ENCODE assay signal across 21 cellular contexts in genomic region chr15:63811942-63812341, GRCh38. TPM values are rescaled to one million over a fixed set of nuclear protein-coding genes. Genes with fewer than 3 reads are reported as not detected.
DNase-seq lines count a peak whose midpoint lies in the region; ATAC-seq, FAIRE-seq and TF ChIP-seq lines count a peak whose summit lies in the region.
"Had no signal": no experiment of that assay in that cellular context is flagged by ENCODE, and none has a peak within 500 bp of the region (broad histone marks: within the 10 kb centered on the region; RNA-seq: fewer than 3 reads in every experiment).

No MANE protein-coding gene starts in this region.

- BruUV-seq in endothelial cell of umbilical vein (replicated peaks; lab: Mats Ljungman, UMichigan): no TSS peak

- peaks cover 10% of the 10 kb centered on the region for H4K20me1 ChIP-seq in endothelial cell of umbilical vein (replicated peaks; ENCODE audit: control insufficient read depth, extremely low read depth, insufficient read depth, low read length)

- no peak overlapping the region for H3K4me3 Mint-ChIP-seq in activated T-cell treated with anti-CD3 and anti-CD28 coated beads, Interleukin-2, amount 50 U/mL, for 72 hours
- H3K4me3 Mint-ChIP-seq in stimulated activated effector memory CD8-positive, alpha-beta T cell treated with anti-CD3 and anti-CD28 coated beads, Interleukin-12 subunit alpha, Interleukin-12 subunit beta, amount 100 ng/mL, for 72 hours: no peak overlapping the region
- H3K4me3 Mint-ChIP-seq: CD8-positive, alpha-beta T cell had no signal

- no peak for ATAC-seq in activated T-cell treated with anti-CD3 and anti-CD28 coated beads, Interleukin-2, amount 50 U/mL, for 72 hours (replicated peaks in 1 of 2)
- no peak for ATAC-seq in stimulated activated effector memory CD8-positive, alpha-beta T cell treated with anti-CD3 and anti-CD28 coated beads, Interleukin-12 subunit alpha, Interleukin-12 subunit beta, amount 100 ng/mL, for 72 hours
- ATAC-seq: CD8-positive, alpha-beta T cell had no signal

- CTCF ChIA-PET in endothelial cell of umbilical vein (lab: Charles Lee): interaction anchor here (1.5 kb wide), 1 partner anchor 19 kb away, joined by 3 read pairs; no protein-coding TSS in a partner anchor

- peaks cover 52% of the 10 kb centered on the region for H3K4me1 Mint-ChIP-seq in activated T-cell treated with anti-CD3 and anti-CD28 coated beads, Interleukin-2, amount 50 U/mL, for 72 hours (ENCODE audit: low read depth)
- H3K4me1 Mint-ChIP-seq in stimulated activated effector memory CD8-positive, alpha-beta T cell treated with anti-CD3 and anti-CD28 coated beads, Interleukin-12 subunit alpha, Interleukin-12 subunit beta, amount 100 ng/mL, for 72 hours: peaks cover 37% of the 10 kb centered on the region

- H3K9ac ChIP-seq in endothelial cell of umbilical vein (replicated peaks; ENCODE audit: extremely low read depth, insufficient read depth, low read length) (no peak overlapping the region), muscle layer of colon (ENCODE audit: low read length) (no peak overlapping the region)
- H3K9ac ChIP-seq: BLaER1 treated with 17β-estradiol and CSF1 and Interleukin-3, amounts not matched to agents 10 nM and 100 nM had no signal

- intact Hi-C loops in endothelial cell of umbilical vein (cut with micrococcal nuclease): no loop called here

- TF ChIP-seq CTCF in endothelial cell of umbilical vein (IDR thresholded peaks at IDR 0.05; ENCODE audit: extremely low read depth in 1 of 2, insufficient read depth in 1 of 2, low read depth in 1 of 2, low read length in 2 of 2): no peak

- H3K36me3 Mint-ChIP-seq in activated T-cell treated with anti-CD3 and anti-CD28 coated beads, Interleukin-2, amount 50 U/mL, for 72 hours (ENCODE audit: insufficient read depth in 2 of 2): peaks cover 2 to 3% of the 10 kb centered on the region in 2 donors
- no peaks in the 10 kb centered on the region for H3K36me3 Mint-ChIP-seq in stimulated activated effector memory CD8-positive, alpha-beta T cell treated with anti-CD3 and anti-CD28 coated beads, Interleukin-12 subunit alpha, Interleukin-12 subunit beta, amount 100 ng/mL, for 72 hours

- H3K27me3 ChIP-seq in endothelial cell of umbilical vein (ENCODE audit: control insufficient read depth in 2 of 2, insufficient read depth in 2 of 2, low read length in 2 of 2): no peaks in the 10 kb centered on the region
- H3K27me3 ChIP-seq in muscle layer of colon (ENCODE audit: control insufficient read depth in 1 of 2, insufficient read depth in 2 of 2, low read length in 2 of 2): no peaks in the 10 kb centered on the region
- H3K27me3 ChIP-seq: BLaER1 treated with 17β-estradiol and CSF1 and Interleukin-3, amounts not matched to agents 10 nM and 100 nM; SJCRH30 had no signal

- no peak for FAIRE-seq in endothelial cell of umbilical vein (lab: Jason Lieb, UNC)
- FAIRE-seq: H54, RCC 7860 had no signal

- no peak overlapping the region for H2AFZ ChIP-seq in endothelial cell of umbilical vein (ENCODE audit: low read depth, low read length)

- H3K4me2 ChIP-seq in endothelial cell of umbilical vein (ENCODE audit: insufficient read depth, low read length): peak overlapping the region; percentile 16

- H3K9me1 ChIP-seq in endothelial cell of umbilical vein (replicated peaks; ENCODE audit: control insufficient read depth, extremely low read depth, insufficient read depth, low read length): no peaks in the 10 kb centered on the region

- no peaks in the 10 kb centered on the region for H3K9me3 ChIP-seq in endothelial cell of umbilical vein (replicated peaks; ENCODE audit: control insufficient read depth, insufficient read depth, low read length)
- H3K9me3 ChIP-seq in muscle layer of colon (ENCODE audit: low read length): no peaks in the 10 kb centered on the region
- H3K9me3 ChIP-seq: SJCRH30 had no signal

- dilution Hi-C loops in endothelial cell of umbilical vein (cut with MboI; ENCODE audit: extremely low pct_ligation_motif_present, low sequenced_read_pairs): no loop called here

- peaks cover 50% of the 10 kb centered on the region for H3K79me2 ChIP-seq in endothelial cell of umbilical vein (ENCODE audit: control insufficient read depth, insufficient read depth, low read length)

- H3K4me3 ChIP-seq in endothelial cell of umbilical vein (replicated peaks in 1 of 3; ENCODE audit: insufficient read depth in 1 of 3, low read depth in 1 of 3, low read length in 3 of 3) (no peak overlapping the region), muscle layer of colon (ENCODE audit: low read depth in 1 of 2, low read length in 2 of 2) (no peak overlapping the region)
- H3K4me3 ChIP-seq: BLaER1 treated with 17β-estradiol and CSF1 and Interleukin-3, amounts not matched to agents 10 nM and 100 nM; SJCRH30 had no signal

- H3K4me1 ChIP-seq in endothelial cell of umbilical vein (ENCODE audit: control insufficient read depth, extremely low read depth, insufficient read depth, low read length): peaks cover 3% of the 10 kb centered on the region
- H3K4me1 ChIP-seq in muscle layer of colon (ENCODE audit: insufficient read depth, low read length): peaks cover 49% of the 10 kb centered on the region
- H3K4me1 ChIP-seq: SJCRH30 had no signal

- no peak for TF ChIP-seq POLR2A in endothelial cell of umbilical vein (IDR thresholded peaks at IDR 0.05; ENCODE audit: low read depth, low read length)

- DNase-seq in activated T-cell treated with anti-CD3 and anti-CD28 coated beads, Interleukin-2, amount 50 U/mL, for 72 hours: no peak
- DNase-seq in activated T-cell treated with anti-CD3 and anti-CD28 coated beads for 4 hours (no peak), endothelial cell of umbilical vein (ENCODE audit: low read depth, low spot score) (no peak), NCI-H187 treated with DMSO at 0.1 percent for 48 hours (lab: John Stamatoyannopoulos, UW) (no peak), kidney glomerular epithelial cell (lab: John Stamatoyannopoulos, UW) (no peak), glomerular visceral epithelial cell (ENCODE audit: extremely low spot score) (no peak)
- no peak for DNase-seq in stimulated activated effector memory CD8-positive, alpha-beta T cell treated with anti-CD3 and anti-CD28 coated beads, Interleukin-12 subunit alpha, Interleukin-12 subunit beta, amount 100 ng/mL, for 72 hours (ENCODE audit: low spot score in 2 of 2)
- DNase-seq: CD8-positive, alpha-beta T cell; DMS153; Kasumi-1; NCI-H1417; NCI-H1694 treated with DMSO at 0.1 percent for 48 hours; NCI-H2107; NCI-H446 treated with DMSO at 0.1 percent for 48 hours; NCI-H526 treated with DMSO at 0.1 percent for 48 hours; SJCRH30 had no signal

- peaks cover 0 to 2% of the 10 kb centered on the region in 2 donors for H3K9me3 Mint-ChIP-seq in activated T-cell treated with anti-CD3 and anti-CD28 coated beads, Interleukin-2, amount 50 U/mL, for 72 hours
- no peaks in the 10 kb centered on the region for H3K9me3 Mint-ChIP-seq in stimulated activated effector memory CD8-positive, alpha-beta T cell treated with anti-CD3 and anti-CD28 coated beads, Interleukin-12 subunit alpha, Interleukin-12 subunit beta, amount 100 ng/mL, for 72 hours
- H3K9me3 Mint-ChIP-seq: CD8-positive, alpha-beta T cell had no signal

- no peak overlapping the region for H3K27ac ChIP-seq in endothelial cell of umbilical vein (ENCODE audit: insufficient read depth, low read depth, low read length)
- peak overlapping the region; percentile 5 for H3K27ac ChIP-seq in muscle layer of colon (ENCODE audit: low read depth, low read length)
- H3K27ac ChIP-seq: 22Rv1, SJCRH30 had no signal

- POLR2A ChIA-PET in endothelial cell of umbilical vein (lab: Charles Lee): no interaction called here

- peak overlapping the region; percentile 27 for H3K27ac Mint-ChIP-seq in activated T-cell treated with anti-CD3 and anti-CD28 coated beads, Interleukin-2, amount 50 U/mL, for 72 hours
- H3K27ac Mint-ChIP-seq in stimulated activated effector memory CD8-positive, alpha-beta T cell treated with anti-CD3 and anti-CD28 coated beads, Interleukin-12 subunit alpha, Interleukin-12 subunit beta, amount 100 ng/mL, for 72 hours: no peak overlapping the region
- H3K27ac Mint-ChIP-seq: CD8-positive, alpha-beta T cell had no signal

- H3K36me3 ChIP-seq in endothelial cell of umbilical vein (ENCODE audit: control insufficient read depth in 2 of 2, extremely low read depth in 1 of 2, insufficient read depth in 2 of 2, low read length in 2 of 2) (no peaks in the 10 kb centered on the region), muscle layer of colon (ENCODE audit: insufficient read depth, low read length) (no peaks in the 10 kb centered on the region)
- H3K36me3 ChIP-seq: SJCRH30 had no signal

- H3K27me3 Mint-ChIP-seq in activated T-cell treated with anti-CD3 and anti-CD28 coated beads, Interleukin-2, amount 50 U/mL, for 72 hours (ENCODE audit: low read depth): no peaks in the 10 kb centered on the region

TF ChIP-seq in endothelial cell of umbilical vein, 7 proteins besides CTCF, POLR2A, EP300 and RAD21:
- no peak for TF ChIP-seq MAX (IDR thresholded peaks at IDR 0.05; ENCODE audit: insufficient read depth, insufficient read length)
- no peak for TF ChIP-seq GATA2 (IDR thresholded peaks at IDR 0.05; ENCODE audit: insufficient read depth, insufficient read length, low read depth, low read length)
- no peak for TF ChIP-seq FOS (IDR thresholded peaks at IDR 0.05; ENCODE audit: borderline replicate concordance, insufficient read depth, low read length)

RNA-seq across cellular contexts. Expression of gene HERC1, which starts 21.8 kb away (rescaled TPM):
- total RNA-seq in activated T-cell treated with anti-CD3 and anti-CD28 coated beads, Interleukin-2, amount 50 U/mL, for 72 hours: 10 to 100 TPM; 67.8 to 77.6 TPM
- 104 and 109 TPM in 2 replicates for total RNA-seq in endothelial cell of umbilical vein
- 49.6 and 54.4 TPM in 2 replicates for polyA plus RNA-seq in endothelial cell of umbilical vein
- 59.9 and 64.0 TPM in 2 replicates for polyA plus RNA-seq in endothelial cell of umbilical vein (2011; cell fraction: cytosol; rRNA removed)
- polyA plus RNA-seq in endothelial cell of umbilical vein (2011; cell fraction: nucleus; rRNA removed): 124 and 148 TPM in 2 replicates
- 47.9 and 50.9 TPM in 2 replicates for polyA plus RNA-seq in endothelial cell of umbilical vein (2012)
- polyA minus RNA-seq in endothelial cell of umbilical vein: 213 and 253 TPM in 2 replicates
- polyA minus RNA-seq in endothelial cell of umbilical vein (2011; cell fraction: cytosol; rRNA and poly(A)+ RNA removed): 46.2 TPM
- polyA minus RNA-seq in endothelial cell of umbilical vein (2011; cell fraction: nucleus; rRNA and poly(A)+ RNA removed): 292 and 343 TPM in 2 replicates
